Comparison of ENCODE assay signal across 8 cellular contexts in genomic region chr10:110425684-110426293, GRCh38.
DNase-seq lines count a peak whose midpoint lies in the region; ATAC-seq and TF ChIP-seq lines count a peak whose summit lies in the region.

No MANE protein-coding gene starts in this region.

- H3K27ac ChIP-seq in SJSA1 (peak overlapping the region; percentile 95), caudate nucleus (ENCODE audit: low read depth, low read length) (peak overlapping the region; percentile 32), gastrocnemius medialis (no peak overlapping the region)

- H3K4me1 ChIP-seq in SJSA1 (replicated peaks) (peaks cover 39% of the 10 kb centered on the region), gastrocnemius medialis (no peaks in the 10 kb centered on the region)

- in situ Hi-C loops in gastrocnemius medialis (cut with MboI; ENCODE audit: low sequenced_read_pairs in 4 of 4): no loop called here

- H3K27me3 ChIP-seq in SJSA1 (replicated peaks) (no peaks in the 10 kb centered on the region), gastrocnemius medialis (no peaks in the 10 kb centered on the region)

- ATAC-seq in GM18868 (IDR thresholded peaks at IDR 0.05; ENCODE audit: unreplicated experiment): peak; percentile 83
- peak; percentile 81 for ATAC-seq in HG02870 (IDR thresholded peaks at IDR 0.05; ENCODE audit: unreplicated experiment)
- ATAC-seq in gastrocnemius medialis: no peak

- no peaks in the 10 kb centered on the region for H3K36me3 ChIP-seq in SJSA1
- no peaks in the 10 kb centered on the region for H3K36me3 ChIP-seq in gastrocnemius medialis

- H3K4me3 ChIP-seq in SJSA1 (no peak overlapping the region), gastrocnemius medialis (no peak overlapping the region)

- intact Hi-C loops in gastrocnemius medialis (cut with DNase I; ENCODE audit: low total_unique reads): no loop called here

- TF ChIP-seq POLR2A in gastrocnemius medialis (IDR thresholded peaks at IDR 0.05): no peak

- DNase-seq in SJSA1 (ENCODE audit: low read depth in 1 of 2, low spot score in 2 of 2) (peak in 1 of 2 experiments; percentile 79), caudate nucleus (lab: John Stamatoyannopoulos, UW) (no peak), globus pallidus (ENCODE audit: low spot score) (no peak), anterior cingulate cortex (lab: John Stamatoyannopoulos, UW) (no peak), gastrocnemius medialis (no peak)
- peak; percentile 17 for DNase-seq in stimulated activated CD4-positive, alpha-beta T cell treated with anti-CD3 and anti-CD28 coated beads, Interleukin-12 subunit alpha, Interleukin-12 subunit beta, amount 100 ng/mL, for 4 hours

- TF ChIP-seq CTCF in gastrocnemius medialis (IDR thresholded peaks at IDR 0.05 in 4 of 5, conservative IDR thresholded peaks at IDR 0.05 in 1 of 5): no peak

- H3K9me3 ChIP-seq in SJSA1 (replicated peaks): no peaks in the 10 kb centered on the region
- H3K9me3 ChIP-seq in gastrocnemius medialis: no peaks in the 10 kb centered on the region

Comparison
In these comparisons a context has a peak if more than half of its experiments do, and no peak if none do; other contexts are left out.
1. ATAC-seq: peak in GM18868 (single experiment) and HG02870 (single experiment); none in gastrocnemius medialis (0 of 2).
2. H3K27ac ChIP-seq: peak in SJSA1 (single experiment) and caudate nucleus (single experiment); none in gastrocnemius medialis (0 of 4).